22 cellular contexts compared by ENCODE assay signal in genomic region chr16:1710811-1711507, GRCh38.
"Had no signal": no experiment of that assay in that cellular context is flagged by ENCODE, and none has a peak within 500 bp of the region (broad histone marks: within the 10 kb centered on the region; RNA-seq: fewer than 3 reads in every experiment).

No MANE protein-coding gene starts in this region.

- H3K27ac ChIP-seq: gastrocnemius medialis, heart left ventricle, thoracic aorta, upper lobe of left lung had no signal

- H3K4me3 ChIP-seq: gastrocnemius medialis, heart left ventricle, mucosa of descending colon, thoracic aorta, upper lobe of left lung had no signal

- DNase-seq: activated B cell treated with CpG ODN at 0.5 μM for 24 hours; activated CD4-positive, alpha-beta memory T cell treated with anti-CD3 and anti-CD28 coated beads, Interleukin-2, amount 10 ng/mL, durations not matched to agents 7 days and 5 days; activated CD4-positive, alpha-beta T cell treated with anti-CD3 and anti-CD28 coated beads for 4 hours; activated CD8-positive, alpha-beta memory T cell treated with anti-CD3 and anti-CD28 coated beads, Interleukin-2, amount 10 ng/mL, durations not matched to agents 7 days and 5 days; activated naive CD4-positive, alpha-beta T cell treated with anti-CD3 and anti-CD28 coated beads, Interleukin-2, amount 50 U/mL, for 16 hours; cerebellar nuclear complex; cortex of kidney; erythroblast; gastrocnemius medialis; heart left ventricle; left ventricle myocardium superior; mucosa of descending colon; naive thymus-derived CD4-positive, alpha-beta T cell; stimulated activated CD4-positive, alpha-beta T cell treated with anti-CD3 and anti-CD28 coated beads, Interleukin-12 subunit alpha, Interleukin-12 subunit beta, amount 100 ng/mL, for 4 hours; stimulated activated CD4-positive, alpha-beta T cell treated with anti-CD3 and anti-CD28 coated beads, Interleukin-1b, Interleukin-23, amount 100 ng/mL, for 48 hours; stimulated activated CD8-positive, alpha-beta memory T cell treated with anti-CD3 and anti-CD28 coated beads, Interleukin-4, amount 100 ng/mL, for 48 hours; SW 1271 had no signal

- H3K27me3 ChIP-seq: gastrocnemius medialis, heart left ventricle, upper lobe of left lung had no signal

- ATAC-seq: activated CD8-positive, alpha-beta memory T cell treated with anti-CD3 and anti-CD28 coated beads, Interleukin-2, amount 10 ng/mL, durations not matched to agents 7 days and 5 days; gastrocnemius medialis; heart left ventricle; left ventricle myocardium superior; mucosa of descending colon; naive thymus-derived CD4-positive, alpha-beta T cell had no signal

- H3K36me3 ChIP-seq: gastrocnemius medialis, thoracic aorta had no signal

- H3K9me3 ChIP-seq: gastrocnemius medialis, heart left ventricle, mucosa of descending colon, thoracic aorta, upper lobe of left lung had no signal

- FAIRE-seq: bronchial epithelial cell, endometrium, TTC549 had no signal
